Comparison of ENCODE assay signal across 1 cellular context in the genomic region with DNA sequence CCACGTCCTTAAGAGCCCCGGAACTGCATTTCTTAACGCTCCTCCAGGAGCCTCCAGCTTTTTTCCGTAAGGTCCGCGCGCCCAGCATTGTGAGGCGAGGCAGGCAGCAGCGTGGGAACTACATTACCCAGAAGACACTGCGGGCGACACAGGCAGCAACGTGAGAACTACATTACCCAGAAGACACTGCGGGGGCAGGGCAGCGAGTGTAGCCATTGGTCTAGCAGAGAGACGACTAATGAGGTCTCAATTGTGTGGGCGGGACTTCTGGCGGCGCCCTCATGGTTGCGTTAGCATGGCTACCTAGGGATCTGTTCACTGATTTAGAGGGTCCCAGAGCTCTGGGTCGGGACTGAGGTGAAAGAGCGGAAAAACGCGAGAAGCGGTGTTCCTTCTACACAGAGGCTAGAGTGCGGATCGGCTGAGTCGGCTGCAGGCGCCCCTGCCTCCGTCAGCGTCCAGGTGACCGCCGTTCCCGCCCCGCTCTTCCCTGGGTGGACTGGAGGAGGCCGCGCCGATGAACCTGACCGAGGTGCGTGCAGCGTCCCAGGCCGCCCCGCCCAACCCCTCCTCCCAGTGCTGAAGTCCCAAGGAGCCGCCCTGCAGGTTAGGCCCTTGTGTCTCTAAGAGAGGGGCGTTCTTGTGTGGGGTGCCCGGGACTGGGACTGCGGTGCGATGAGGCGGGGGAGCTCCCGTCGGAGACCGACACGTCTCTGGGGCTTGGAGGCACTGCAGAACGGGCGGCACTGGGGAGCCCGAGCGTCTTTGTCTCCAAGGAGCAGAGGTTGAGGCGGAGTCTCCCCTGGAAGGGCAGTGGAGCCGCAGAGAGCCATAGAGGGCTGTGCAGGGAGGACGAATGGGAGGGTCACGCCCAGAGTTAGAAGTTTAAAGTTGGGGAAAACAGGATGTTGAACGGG.
TF ChIP-seq lines count a peak whose summit lies in the region.

A gene (plus strand): TSS at position 264 of the 917 bp plus-strand sequence. CDS start 254 bp downstream, at position 518.

TF ChIP-seq in HepG2, 621 proteins besides CTCF, POLR2A, EP300 and RAD21 (continued from another document and continues in another):
- TF ChIP-seq, protein P1, sequence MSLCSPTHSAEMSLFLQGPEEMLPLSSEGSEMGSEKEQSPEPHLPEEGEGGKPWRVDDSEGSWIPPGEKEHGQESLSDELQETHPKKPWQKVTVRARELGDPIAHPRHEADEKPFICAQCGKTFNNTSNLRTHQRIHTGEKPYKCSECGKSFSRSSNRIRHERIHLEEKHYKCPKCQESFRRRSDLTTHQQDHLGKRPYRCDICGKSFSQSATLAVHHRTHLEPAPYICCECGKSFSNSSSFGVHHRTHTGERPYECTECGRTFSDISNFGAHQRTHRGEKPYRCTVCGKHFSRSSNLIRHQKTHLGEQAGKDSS (CRISPR knock-in tag; IDR thresholded peaks at IDR 0.05; ENCODE audit: borderline replicate concordance, low read depth), result no peak
- TF ChIP-seq KLF12 (CRISPR knock-in tag; IDR thresholded peaks at IDR 0.05; ENCODE audit: borderline replicate concordance), result peak; percentile 43; the same call in 1 of the 2 replicates
- TF ChIP-seq JUN (CRISPR knock-in tag; IDR thresholded peaks at IDR 0.05), result no peak
- peak; percentile 47; the same call in 1 of the 2 replicates for TF ChIP-seq FOXC1 (CRISPR knock-in tag; IDR thresholded peaks at IDR 0.05; ENCODE audit: borderline replicate concordance)
- TF ChIP-seq, protein P2, sequence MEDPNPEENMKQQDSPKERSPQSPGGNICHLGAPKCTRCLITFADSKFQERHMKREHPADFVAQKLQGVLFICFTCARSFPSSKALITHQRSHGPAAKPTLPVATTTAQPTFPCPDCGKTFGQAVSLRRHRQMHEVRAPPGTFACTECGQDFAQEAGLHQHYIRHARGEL (CRISPR knock-in tag; IDR thresholded peaks at IDR 0.05), result no peak
- TF ChIP-seq IKZF1 (IDR thresholded peaks at IDR 0.05), result no peak
- TF ChIP-seq HNF4A (CRISPR knock-in tag; IDR thresholded peaks at IDR 0.05), result no peak
- TF ChIP-seq KLF6 (CRISPR knock-in tag; IDR thresholded peaks at IDR 0.05), result no peak
- TF ChIP-seq, protein P3, sequence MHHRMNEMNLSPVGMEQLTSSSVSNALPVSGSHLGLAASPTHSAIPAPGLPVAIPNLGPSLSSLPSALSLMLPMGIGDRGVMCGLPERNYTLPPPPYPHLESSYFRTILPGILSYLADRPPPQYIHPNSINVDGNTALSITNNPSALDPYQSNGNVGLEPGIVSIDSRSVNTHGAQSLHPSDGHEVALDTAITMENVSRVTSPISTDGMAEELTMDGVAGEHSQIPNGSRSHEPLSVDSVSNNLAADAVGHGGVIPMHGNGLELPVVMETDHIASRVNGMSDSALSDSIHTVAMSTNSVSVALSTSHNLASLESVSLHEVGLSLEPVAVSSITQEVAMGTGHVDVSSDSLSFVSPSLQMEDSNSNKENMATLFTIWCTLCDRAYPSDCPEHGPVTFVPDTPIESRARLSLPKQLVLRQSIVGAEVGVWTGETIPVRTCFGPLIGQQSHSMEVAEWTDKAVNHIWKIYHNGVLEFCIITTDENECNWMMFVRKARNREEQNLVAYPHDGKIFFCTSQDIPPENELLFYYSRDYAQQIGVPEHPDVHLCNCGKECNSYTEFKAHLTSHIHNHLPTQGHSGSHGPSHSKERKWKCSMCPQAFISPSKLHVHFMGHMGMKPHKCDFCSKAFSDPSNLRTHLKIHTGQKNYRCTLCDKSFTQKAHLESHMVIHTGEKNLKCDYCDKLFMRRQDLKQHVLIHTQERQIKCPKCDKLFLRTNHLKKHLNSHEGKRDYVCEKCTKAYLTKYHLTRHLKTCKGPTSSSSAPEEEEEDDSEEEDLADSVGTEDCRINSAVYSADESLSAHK (CRISPR knock-in tag; IDR thresholded peaks at IDR 0.05; ENCODE audit: borderline replicate concordance), result no peak
- no peak for TF ChIP-seq ZFYVE20 (CRISPR knock-in tag; IDR thresholded peaks at IDR 0.05; ENCODE audit: borderline replicate concordance, low read depth)
- TF ChIP-seq TAF15 (IDR thresholded peaks at IDR 0.05; ENCODE audit: low read depth, low read length, poor library complexity, severe bottlenecking), result no peak
- no peak for TF ChIP-seq ZNF781 (CRISPR knock-in tag; IDR thresholded peaks at IDR 0.05; ENCODE audit: borderline replicate concordance, not compliant biosample characterization)
- no peak for TF ChIP-seq ARHGAP35 (CRISPR knock-in tag; IDR thresholded peaks at IDR 0.05; ENCODE audit: borderline replicate concordance)
- 0 out of 2 replicates have a peak, but pooled peaks have one; percentile 49 for TF ChIP-seq ZNF235 (CRISPR knock-in tag; IDR thresholded peaks at IDR 0.05; ENCODE audit: borderline replicate concordance)
- TF ChIP-seq, protein P4, sequence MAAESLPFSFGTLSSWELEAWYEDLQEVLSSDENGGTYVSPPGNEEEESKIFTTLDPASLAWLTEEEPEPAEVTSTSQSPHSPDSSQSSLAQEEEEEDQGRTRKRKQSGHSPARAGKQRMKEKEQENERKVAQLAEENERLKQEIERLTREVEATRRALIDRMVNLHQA (CRISPR knock-in tag; IDR thresholded peaks at IDR 0.05), result no peak
- TF ChIP-seq LCORL (IDR thresholded peaks at IDR 0.05), result no peak
- no peak for TF ChIP-seq LCORL (CRISPR knock-in tag; IDR thresholded peaks at IDR 0.05)
- TF ChIP-seq RELA (CRISPR knock-in tag; IDR thresholded peaks at IDR 0.05), result no peak
- TF ChIP-seq ZNF670 (CRISPR knock-in tag; IDR thresholded peaks at IDR 0.05; ENCODE audit: borderline replicate concordance), result no peak
- TF ChIP-seq, protein P5, sequence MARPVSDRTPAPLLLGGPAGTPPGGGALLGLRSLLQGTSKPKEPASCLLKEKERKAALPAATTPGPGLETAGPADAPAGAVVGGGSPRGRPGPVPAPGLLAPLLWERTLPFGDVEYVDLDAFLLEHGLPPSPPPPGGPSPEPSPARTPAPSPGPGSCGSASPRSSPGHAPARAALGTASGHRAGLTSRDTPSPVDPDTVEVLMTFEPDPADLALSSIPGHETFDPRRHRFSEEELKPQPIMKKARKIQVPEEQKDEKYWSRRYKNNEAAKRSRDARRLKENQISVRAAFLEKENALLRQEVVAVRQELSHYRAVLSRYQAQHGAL (CRISPR knock-in tag; IDR thresholded peaks at IDR 0.05; ENCODE audit: not compliant biosample characterization), result no peak
- no peak; the same call in 1 of the 2 replicates for TF ChIP-seq ETV5 (CRISPR knock-in tag; IDR thresholded peaks at IDR 0.05; ENCODE audit: borderline replicate concordance)
- peak; percentile 62; the same call in 1 of the 2 replicates for TF ChIP-seq CBX5 (CRISPR knock-in tag; IDR thresholded peaks at IDR 0.05; ENCODE audit: borderline replicate concordance)
- no peak for TF ChIP-seq ZNF850 (CRISPR knock-in tag; conservative IDR thresholded peaks at IDR 0.05)
- no peak for TF ChIP-seq TARDBP (CRISPR knock-in tag; IDR thresholded peaks at IDR 0.05)
- peak; percentile 87; the same call in 1 of the 2 replicates for TF ChIP-seq PHF8 (CRISPR knock-in tag; IDR thresholded peaks at IDR 0.05)
- TF ChIP-seq MED13 (CRISPR knock-in tag; IDR thresholded peaks at IDR 0.05), result no peak
- TF ChIP-seq, protein P6, sequence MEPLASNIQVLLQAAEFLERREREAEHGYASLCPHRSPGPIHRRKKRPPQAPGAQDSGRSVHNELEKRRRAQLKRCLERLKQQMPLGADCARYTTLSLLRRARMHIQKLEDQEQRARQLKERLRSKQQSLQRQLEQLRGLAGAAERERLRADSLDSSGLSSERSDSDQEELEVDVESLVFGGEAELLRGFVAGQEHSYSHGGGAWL (CRISPR knock-in tag; IDR thresholded peaks at IDR 0.05), result no peak; the same call in 1 of the 2 replicates
- no peak for TF ChIP-seq REXO4 (CRISPR knock-in tag; IDR thresholded peaks at IDR 0.05; ENCODE audit: borderline replicate concordance)
- TF ChIP-seq, protein P7, sequence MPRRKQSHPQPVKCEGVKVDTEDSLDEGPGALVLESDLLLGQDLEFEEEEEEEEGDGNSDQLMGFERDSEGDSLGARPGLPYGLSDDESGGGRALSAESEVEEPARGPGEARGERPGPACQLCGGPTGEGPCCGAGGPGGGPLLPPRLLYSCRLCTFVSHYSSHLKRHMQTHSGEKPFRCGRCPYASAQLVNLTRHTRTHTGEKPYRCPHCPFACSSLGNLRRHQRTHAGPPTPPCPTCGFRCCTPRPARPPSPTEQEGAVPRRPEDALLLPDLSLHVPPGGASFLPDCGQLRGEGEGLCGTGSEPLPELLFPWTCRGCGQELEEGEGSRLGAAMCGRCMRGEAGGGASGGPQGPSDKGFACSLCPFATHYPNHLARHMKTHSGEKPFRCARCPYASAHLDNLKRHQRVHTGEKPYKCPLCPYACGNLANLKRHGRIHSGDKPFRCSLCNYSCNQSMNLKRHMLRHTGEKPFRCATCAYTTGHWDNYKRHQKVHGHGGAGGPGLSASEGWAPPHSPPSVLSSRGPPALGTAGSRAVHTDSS (CRISPR knock-in tag; conservative IDR thresholded peaks at IDR 0.05), result no peak
- TF ChIP-seq FOSL2 (CRISPR knock-in tag; IDR thresholded peaks at IDR 0.05), result peak; percentile 19; the same call in 1 of the 2 replicates
- peak; percentile 99 for TF ChIP-seq CREM (IDR thresholded peaks at IDR 0.05)
- no peak for TF ChIP-seq CREM (CRISPR knock-in tag; IDR thresholded peaks at IDR 0.05)
- TF ChIP-seq EED (CRISPR knock-in tag; IDR thresholded peaks at IDR 0.05), result 0 out of 2 replicates have a peak, but pooled peaks have one; percentile 58
- TF ChIP-seq FOXJ3 (CRISPR knock-in tag; IDR thresholded peaks at IDR 0.05; ENCODE audit: borderline replicate concordance), result no peak
- TF ChIP-seq, protein P8, sequence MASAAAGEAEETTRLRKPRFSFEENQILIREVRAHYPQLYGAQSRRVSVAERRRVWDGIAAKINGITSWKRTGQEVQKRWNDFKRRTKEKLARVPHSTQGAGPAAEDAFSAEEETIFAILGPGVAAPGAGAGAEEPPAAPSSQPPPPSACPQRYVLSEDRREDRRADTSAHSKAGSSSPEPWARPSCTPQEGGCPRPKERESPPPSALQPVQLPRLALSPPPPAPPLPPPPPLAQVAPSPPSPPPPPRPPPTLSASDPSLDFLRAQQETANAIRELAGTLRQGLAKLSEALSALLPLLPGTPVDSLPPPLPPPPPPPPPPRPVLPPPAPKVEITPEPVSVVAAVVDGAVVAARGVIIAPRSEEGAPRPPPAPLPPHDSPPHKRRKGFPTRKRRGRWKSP (CRISPR knock-in tag; IDR thresholded peaks at IDR 0.05), result peak; percentile 47; the same call in 1 of the 2 replicates
- no peak for TF ChIP-seq MBNL3 (CRISPR knock-in tag; conservative IDR thresholded peaks at IDR 0.05)
- TF ChIP-seq, protein P9, sequence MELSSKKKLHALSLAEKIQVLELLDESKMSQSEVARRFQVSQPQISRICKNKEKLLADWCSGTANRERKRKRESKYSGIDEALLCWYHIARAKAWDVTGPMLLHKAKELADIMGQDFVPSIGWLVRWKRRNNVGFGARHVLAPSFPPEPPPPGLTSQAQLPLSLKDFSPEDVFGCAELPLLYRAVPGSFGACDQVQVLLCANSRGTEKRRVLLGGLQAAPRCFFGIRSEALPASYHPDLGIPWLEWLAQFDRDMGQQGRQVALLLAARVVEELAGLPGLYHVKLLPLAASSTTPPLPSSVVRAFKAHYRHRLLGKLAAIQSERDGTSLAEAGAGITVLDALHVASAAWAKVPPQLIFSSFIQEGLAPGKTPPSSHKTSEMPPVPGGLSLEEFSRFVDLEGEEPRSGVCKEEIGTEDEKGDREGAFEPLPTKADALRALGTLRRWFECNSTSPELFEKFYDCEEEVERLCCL (CRISPR knock-in tag; IDR thresholded peaks at IDR 0.05; ENCODE audit: borderline replicate concordance), result no peak
- TF ChIP-seq ZNF138 (CRISPR knock-in tag; IDR thresholded peaks at IDR 0.05; ENCODE audit: low read depth), result no peak
- peak; percentile 36; the same call in 1 of the 2 replicates for TF ChIP-seq ZNF777 (CRISPR knock-in tag; IDR thresholded peaks at IDR 0.05)
- no peak for TF ChIP-seq ZNF569 (CRISPR knock-in tag; IDR thresholded peaks at IDR 0.05; ENCODE audit: borderline replicate concordance)
- no peak for TF ChIP-seq NCOA1 (CRISPR knock-in tag; IDR thresholded peaks at IDR 0.05)
- TF ChIP-seq CEBPB (IDR thresholded peaks at IDR 0.05; ENCODE audit: borderline replicate concordance, low read depth, low read length), result no peak
- no peak for TF ChIP-seq HNRNPUL1 (IDR thresholded peaks at IDR 0.05; ENCODE audit: low read depth, low read length)
- TF ChIP-seq ZFP41 (CRISPR knock-in tag; IDR thresholded peaks at IDR 0.05; ENCODE audit: borderline replicate concordance), result no peak
- TF ChIP-seq SIN3B (IDR thresholded peaks at IDR 0.05; ENCODE audit: low read length), result peak; percentile 74
- no peak for TF ChIP-seq MAF1 (CRISPR knock-in tag; IDR thresholded peaks at IDR 0.05; ENCODE audit: borderline replicate concordance)
- TF ChIP-seq, protein P10, sequence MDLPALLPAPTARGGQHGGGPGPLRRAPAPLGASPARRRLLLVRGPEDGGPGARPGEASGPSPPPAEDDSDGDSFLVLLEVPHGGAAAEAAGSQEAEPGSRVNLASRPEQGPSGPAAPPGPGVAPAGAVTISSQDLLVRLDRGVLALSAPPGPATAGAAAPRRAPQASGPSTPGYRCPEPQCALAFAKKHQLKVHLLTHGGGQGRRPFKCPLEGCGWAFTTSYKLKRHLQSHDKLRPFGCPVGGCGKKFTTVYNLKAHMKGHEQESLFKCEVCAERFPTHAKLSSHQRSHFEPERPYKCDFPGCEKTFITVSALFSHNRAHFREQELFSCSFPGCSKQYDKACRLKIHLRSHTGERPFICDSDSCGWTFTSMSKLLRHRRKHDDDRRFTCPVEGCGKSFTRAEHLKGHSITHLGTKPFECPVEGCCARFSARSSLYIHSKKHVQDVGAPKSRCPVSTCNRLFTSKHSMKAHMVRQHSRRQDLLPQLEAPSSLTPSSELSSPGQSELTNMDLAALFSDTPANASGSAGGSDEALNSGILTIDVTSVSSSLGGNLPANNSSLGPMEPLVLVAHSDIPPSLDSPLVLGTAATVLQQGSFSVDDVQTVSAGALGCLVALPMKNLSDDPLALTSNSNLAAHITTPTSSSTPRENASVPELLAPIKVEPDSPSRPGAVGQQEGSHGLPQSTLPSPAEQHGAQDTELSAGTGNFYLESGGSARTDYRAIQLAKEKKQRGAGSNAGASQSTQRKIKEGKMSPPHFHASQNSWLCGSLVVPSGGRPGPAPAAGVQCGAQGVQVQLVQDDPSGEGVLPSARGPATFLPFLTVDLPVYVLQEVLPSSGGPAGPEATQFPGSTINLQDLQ (CRISPR knock-in tag; IDR thresholded peaks at IDR 0.05), result no peak
- TF ChIP-seq RFXANK (CRISPR knock-in tag; IDR thresholded peaks at IDR 0.05), result no peak
- TF ChIP-seq KDM6A (CRISPR knock-in tag; IDR thresholded peaks at IDR 0.05; ENCODE audit: low read depth), result no peak
- peak; percentile 90 for TF ChIP-seq ZFX (CRISPR knock-in tag; IDR thresholded peaks at IDR 0.05; ENCODE audit: low read depth)
- TF ChIP-seq NFYB (CRISPR knock-in tag; IDR thresholded peaks at IDR 0.05), result peak; percentile 88
- TF ChIP-seq NBN (conservative IDR thresholded peaks at IDR 0.05), result no peak
- no peak for TF ChIP-seq HMGA1 (CRISPR knock-in tag; conservative IDR thresholded peaks at IDR 0.05)
- TF ChIP-seq ZFY (CRISPR knock-in tag; IDR thresholded peaks at IDR 0.05), result peak; percentile 90
- 0 out of 2 replicates have a peak, but pooled peaks have one; percentile 23 for TF ChIP-seq CBFB (CRISPR knock-in tag; IDR thresholded peaks at IDR 0.05)
- TF ChIP-seq WIZ (CRISPR knock-in tag; IDR thresholded peaks at IDR 0.05), result no peak
- TF ChIP-seq NFRKB (IDR thresholded peaks at IDR 0.05), result no peak
- no peak for TF ChIP-seq ZSCAN29 (CRISPR knock-in tag; conservative IDR thresholded peaks at IDR 0.05)
- TF ChIP-seq TOE1 (CRISPR knock-in tag; IDR thresholded peaks at IDR 0.05), result 0 out of 2 replicates have a peak, but pooled peaks have one; percentile 35
- peak; percentile 23; the same call in 1 of the 2 replicates for TF ChIP-seq HOXA5 (CRISPR knock-in tag; IDR thresholded peaks at IDR 0.05)
- no peak for TF ChIP-seq ZNF674 (CRISPR knock-in tag; IDR thresholded peaks at IDR 0.05; ENCODE audit: low read depth)
- no peak; the same call in 1 of the 2 replicates for TF ChIP-seq CC2D1A (CRISPR knock-in tag; IDR thresholded peaks at IDR 0.05)
- TF ChIP-seq NCOA5 (CRISPR knock-in tag; IDR thresholded peaks at IDR 0.05), result no peak
